In the genomic region with DNA sequence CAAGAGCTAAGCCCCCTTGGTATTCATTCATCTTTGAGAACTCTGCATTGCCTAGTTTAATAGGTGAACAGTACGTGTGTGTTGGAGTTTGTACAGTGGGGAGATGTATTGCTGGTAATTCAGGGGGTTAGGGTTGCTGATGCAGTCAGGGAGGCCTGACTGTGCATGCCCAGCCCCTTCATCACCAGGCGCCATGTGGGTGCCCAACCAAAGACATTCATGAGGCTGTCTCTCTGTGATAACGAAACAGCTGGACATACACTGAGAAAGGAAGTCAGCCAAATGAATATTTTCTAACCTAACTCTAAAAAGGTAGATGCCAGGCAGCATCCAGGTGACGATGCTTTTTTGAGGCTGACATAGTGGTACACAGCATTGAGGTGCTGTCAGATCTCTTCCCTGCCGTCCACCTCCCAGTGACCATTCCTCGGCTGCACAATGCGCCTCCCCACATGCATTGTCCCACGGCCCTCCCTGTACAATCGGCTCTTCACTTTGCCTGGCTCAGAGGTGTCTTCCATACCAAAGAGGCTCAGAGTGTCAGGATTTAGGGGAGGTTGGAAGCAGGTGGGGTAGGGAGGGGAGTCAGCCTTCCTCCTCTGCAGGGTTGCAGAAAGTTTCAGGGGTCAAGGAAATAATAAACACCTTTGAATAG, we compare ENCODE assay signal across 27 cellular contexts. TPM values are rescaled to one million over a fixed set of nuclear protein-coding genes. Genes with fewer than 3 reads are reported as not detected.
"Had no signal": no experiment of that assay in that cellular context is flagged by ENCODE, and none has a peak within 500 bp of the region (broad histone marks: within the 10 kb centered on the region; RNA-seq: fewer than 3 reads in every experiment).

No MANE protein-coding gene starts in this region.

- H3K4me2 ChIP-seq: KMS-11 had no signal

- H3K36me3 Mint-ChIP-seq: T-cell had no signal

- H3K4me1 Mint-ChIP-seq: activated CD4-positive, alpha-beta memory T cell treated with anti-CD3 and anti-CD28 coated beads, Interleukin-2, amount 10 ng/mL, durations not matched to agents 7 days and 5 days; activated naive CD8-positive, alpha-beta T cell treated with anti-CD3 and anti-CD28 coated beads, Interleukin-2, amount 50 U/mL, for 24 hours; T-cell had no signal

- H3K4me3 Mint-ChIP-seq: activated CD4-positive, alpha-beta memory T cell treated with anti-CD3 and anti-CD28 coated beads, Interleukin-2, amount 10 ng/mL, durations not matched to agents 7 days and 5 days; activated naive CD8-positive, alpha-beta T cell treated with anti-CD3 and anti-CD28 coated beads, Interleukin-2, amount 50 U/mL, for 24 hours; T-cell had no signal

- H3K27ac ChIP-seq: ascending aorta, body of pancreas, KMS-11, SK-N-MC, VCaP had no signal

- H3K9ac ChIP-seq: KMS-11 had no signal

- H3K4me1 ChIP-seq: ascending aorta had no signal

- H3K27me3 ChIP-seq: ascending aorta, body of pancreas had no signal

- ATAC-seq: activated naive CD8-positive, alpha-beta T cell treated with anti-CD3 and anti-CD28 coated beads, Interleukin-2, amount 50 U/mL, for 24 hours; body of pancreas; Panc1; Right ventricle myocardium inferior; T-cell had no signal

- H3K4me3 ChIP-seq: ascending aorta, body of pancreas, SK-N-MC had no signal

- H3K9me3 ChIP-seq: ascending aorta, body of pancreas had no signal

- H3K9me3 Mint-ChIP-seq: activated CD4-positive, alpha-beta memory T cell treated with anti-CD3 and anti-CD28 coated beads, Interleukin-2, amount 10 ng/mL, durations not matched to agents 7 days and 5 days; activated naive CD8-positive, alpha-beta T cell treated with anti-CD3 and anti-CD28 coated beads, Interleukin-2, amount 50 U/mL, for 24 hours; T-cell had no signal

- DNase-seq: activated CD4-positive, alpha-beta memory T cell treated with anti-CD3 and anti-CD28 coated beads, Interleukin-2, amount 10 ng/mL, durations not matched to agents 7 days and 5 days; activated CD4-positive, alpha-beta T cell treated with anti-CD3 and anti-CD28 coated beads, Interleukin-2, amount 50 U/mL, for 1 hour; activated CD4-positive, CD25-positive, alpha-beta regulatory T cell; activated CD8-positive, alpha-beta memory T cell treated with anti-CD3 and anti-CD28 coated beads, Interleukin-2, amount 50 U/mL, for 48 hours; activated naive CD4-positive, alpha-beta T cell treated with anti-CD3 and anti-CD28 coated beads, Interleukin-2, amount 50 U/mL, for 16 hours; activated naive CD8-positive, alpha-beta T cell treated with anti-CD3 and anti-CD28 coated beads, Interleukin-2, amount 50 U/mL, for 24 hours; activated T-cell treated with anti-CD3 and anti-CD28 coated beads, Interleukin-2, amount 50 U/mL, for 1 hour; amniotic stem cell; body of pancreas; NCI-H1092; NCI-H1417 treated with DMSO at 0.1 percent for 48 hours; NCI-H1694; NCI-H2081; NCI-H446; NCI-H524 treated with DMSO at 0.1 percent for 48 hours; NCI-H748 treated with DMSO at 0.1 percent for 48 hours; RPMI8226; T-cell; T-helper 2 cell; T1000 had no signal

- H3K27ac Mint-ChIP-seq: activated CD4-positive, alpha-beta memory T cell treated with anti-CD3 and anti-CD28 coated beads, Interleukin-2, amount 10 ng/mL, durations not matched to agents 7 days and 5 days; activated naive CD8-positive, alpha-beta T cell treated with anti-CD3 and anti-CD28 coated beads, Interleukin-2, amount 50 U/mL, for 24 hours; T-cell had no signal

- H3K36me3 ChIP-seq: ascending aorta had no signal

RNA-seq across cellular contexts. Expression of gene EML1, which starts 19.0 kb away (rescaled TPM):
- total RNA-seq: activated CD4-positive, alpha-beta memory T cell treated with anti-CD3 and anti-CD28 coated beads, Interleukin-2, amount 10 ng/mL, durations not matched to agents 7 days and 5 days; OCI-LY7 had no signal
